In genomic region chr10:71133710-71134686, GRCh38 we compare ENCODE assay signal across 28 cellular contexts.
"Had no signal": no experiment of that assay in that cellular context is flagged by ENCODE, and none has a peak within 500 bp of the region (broad histone marks: within the 10 kb centered on the region; RNA-seq: fewer than 3 reads in every experiment).

No MANE protein-coding gene starts in this region.

- H3K9me3 Mint-ChIP-seq: activated T-cell treated with anti-CD3 and anti-CD28 coated beads, Interleukin-2, amount 50 U/mL, for 4 hours; activated T-helper 17 cell treated with anti-CD3 and anti-CD28 coated beads, Interleukin-2, amount 50 U/mL, for 72 hours; naive thymus-derived CD8-positive, alpha-beta T cell; neural crest cell; stimulated activated naive B cell treated with anti-CD40 and anti-IgM and Interleukin-4, amounts not matched to agents 10 μg/mL and 1 μg/mL and 100 μg/mL, for 72 hours had no signal

- DNase-seq: activated CD4-positive, alpha-beta T cell treated with anti-CD3 and anti-CD28 coated beads, Interleukin-2, amount 50 U/mL, for 1 hour; activated CD4-positive, CD25-positive, alpha-beta regulatory T cell treated with anti-CD3 and anti-CD28 coated beads, Interleukin-2, amount 50 U/mL, for 72 hours; activated gamma-delta T cell treated with Interleukin-2 at 50 U/mL for 16 hours; activated naive CD4-positive, alpha-beta T cell treated with anti-CD3 and anti-CD28 coated beads, Interleukin-2, amount 50 U/mL, for 16 hours; activated T-cell treated with anti-CD3 and anti-CD28 coated beads, Interleukin-2, amount 50 U/mL, for 4 hours; amniotic stem cell; brain microvascular endothelial cell; dorsolateral prefrontal cortex; foreskin fibroblast; heart right ventricle; left cardiac atrium; left ventricle myocardium superior; mammary epithelial cell; midbrain; naive thymus-derived CD8-positive, alpha-beta T cell; occipital lobe; right cardiac atrium; stimulated activated CD4-positive, alpha-beta T cell treated with anti-CD3 and anti-CD28 coated beads, Interleukin-15, amount 100 ng/mL, for 24 hours; stimulated activated CD4-positive, alpha-beta T cell treated with anti-CD3 and anti-CD28 coated beads, Interleukin-2, amount 100 ng/mL, for 24 hours; stimulated activated naive B cell treated with anti-CD40 and anti-IgM and Interleukin-4, amounts not matched to agents 10 μg/mL and 1 μg/mL and 100 μg/mL, for 72 hours; stomach; T-helper 17 cell; T1000; thyroid gland had no signal

- H3K4me1 ChIP-seq: upper lobe of left lung had no signal

- H3K4me1 Mint-ChIP-seq: activated T-helper 17 cell treated with anti-CD3 and anti-CD28 coated beads, Interleukin-2, amount 50 U/mL, for 72 hours; naive thymus-derived CD8-positive, alpha-beta T cell; stimulated activated naive B cell treated with anti-CD40 and anti-IgM and Interleukin-4, amounts not matched to agents 10 μg/mL and 1 μg/mL and 100 μg/mL, for 72 hours had no signal

- H3K9me3 ChIP-seq: heart right ventricle, stomach, thyroid gland, upper lobe of left lung had no signal

- H3K27ac Mint-ChIP-seq: activated T-helper 17 cell treated with anti-CD3 and anti-CD28 coated beads, Interleukin-2, amount 50 U/mL, for 72 hours; naive thymus-derived CD8-positive, alpha-beta T cell; stimulated activated naive B cell treated with anti-CD40 and anti-IgM and Interleukin-4, amounts not matched to agents 10 μg/mL and 1 μg/mL and 100 μg/mL, for 72 hours; T-helper 17 cell had no signal

- ATAC-seq: activated T-cell treated with anti-CD3 and anti-CD28 coated beads, Interleukin-2, amount 50 U/mL, for 4 hours; activated T-helper 17 cell treated with anti-CD3 and anti-CD28 coated beads, Interleukin-2, amount 50 U/mL, for 72 hours; heart right ventricle; left cardiac atrium; left ventricle myocardium superior; naive thymus-derived CD8-positive, alpha-beta T cell; right cardiac atrium; stimulated activated naive B cell treated with anti-CD40 and anti-IgM and Interleukin-4, amounts not matched to agents 10 μg/mL and 1 μg/mL and 100 μg/mL, for 72 hours; T-helper 17 cell had no signal

- H3K36me3 ChIP-seq: brain microvascular endothelial cell, heart right ventricle, stomach, thyroid gland, upper lobe of left lung had no signal

- H3K4me3 Mint-ChIP-seq: activated T-cell treated with anti-CD3 and anti-CD28 coated beads, Interleukin-2, amount 50 U/mL, for 4 hours; activated T-helper 17 cell treated with anti-CD3 and anti-CD28 coated beads, Interleukin-2, amount 50 U/mL, for 72 hours; naive thymus-derived CD8-positive, alpha-beta T cell; neural crest cell; stimulated activated naive B cell treated with anti-CD40 and anti-IgM and Interleukin-4, amounts not matched to agents 10 μg/mL and 1 μg/mL and 100 μg/mL, for 72 hours; T-helper 17 cell had no signal

- H3K36me3 Mint-ChIP-seq: naive thymus-derived CD8-positive, alpha-beta T cell; stimulated activated naive B cell treated with anti-CD40 and anti-IgM and Interleukin-4, amounts not matched to agents 10 μg/mL and 1 μg/mL and 100 μg/mL, for 72 hours had no signal

- H3K27ac ChIP-seq: brain microvascular endothelial cell, coronary artery, dorsolateral prefrontal cortex, heart right ventricle, stomach, thyroid gland, upper lobe of left lung had no signal

- H3K4me3 ChIP-seq: coronary artery, dorsolateral prefrontal cortex, heart right ventricle, stomach, thyroid gland, upper lobe of left lung had no signal

- H3K27me3 ChIP-seq: thyroid gland, upper lobe of left lung had no signal
